ENCODE assay signal across 8 cellular contexts in genomic region chrX:154516655-154517100, GRCh38. TPM values are rescaled to one million over a fixed set of nuclear protein-coding genes. Genes with fewer than 3 reads are reported as not detected.
DNase-seq lines count a peak whose midpoint lies in the region; ATAC-seq, FAIRE-seq and TF ChIP-seq lines count a peak whose summit lies in the region.

No MANE protein-coding gene starts in this region.

- TF ChIP-seq CTCF in lower lobe of right lung (IDR thresholded peaks at IDR 0.05) (no peak), tibial nerve (IDR thresholded peaks at IDR 0.05) (no peak)

- H3K36me3 ChIP-seq in MG63 (no peaks in the 10 kb centered on the region), lower lobe of right lung (no peaks in the 10 kb centered on the region), tibial nerve (no peaks in the 10 kb centered on the region)

- TF ChIP-seq POLR2A in GM12891 (IDR thresholded peaks at IDR 0.05; ENCODE audit: low read depth, low read length) (no peak), tibial nerve (IDR thresholded peaks at IDR 0.05) (no peak)

- peak in 1 of 2 donors; percentile 4 for TF ChIP-seq EP300 in tibial nerve (IDR thresholded peaks at IDR 0.05)

- H3K9me3 ChIP-seq in MG63: no peaks in the 10 kb centered on the region
- H3K9me3 ChIP-seq in lower lobe of right lung: no peaks in the 10 kb centered on the region
- no peaks in the 10 kb centered on the region for H3K9me3 ChIP-seq in tibial nerve

- FAIRE-seq in GM12891 (lab: Jason Lieb, UNC): peak; percentile 38

- ATAC-seq in lower lobe of right lung (peak; percentile 37 to 46), GM19467 (IDR thresholded peaks at IDR 0.05; ENCODE audit: unreplicated experiment) (no peak), HG03175 (IDR thresholded peaks at IDR 0.05; ENCODE audit: unreplicated experiment) (no peak)

- H3K4me1 ChIP-seq in lower lobe of right lung (peaks cover 13% of the 10 kb centered on the region), tibial nerve (peaks cover 0 to 21% (median 5%) of the 10 kb centered on the region in 4 donors)

- no peaks in the 10 kb centered on the region for H3K27me3 ChIP-seq in MG63
- no peaks in the 10 kb centered on the region for H3K27me3 ChIP-seq in lower lobe of right lung (ENCODE audit: low read depth)
- H3K27me3 ChIP-seq in tibial nerve: no peaks in the 10 kb centered on the region

- WGBS in tibial nerve, 2 donors: 2 to 42% methylated on average over 12 to 19 of the region's 19 CpGs

- peak overlapping the region; percentile 98 for H3K27ac ChIP-seq in cingulate gyrus (ENCODE audit: low read depth, low read length)
- H3K27ac ChIP-seq in lower lobe of right lung: peak overlapping the region; percentile 90
- peak overlapping the region; percentile 81 to 96 (median 89) for H3K27ac ChIP-seq in tibial nerve

- peak overlapping the region; percentile 61 for H3K4me3 ChIP-seq in MG63
- peak overlapping the region; percentile 67 for H3K4me3 ChIP-seq in lower lobe of right lung
- H3K4me3 ChIP-seq in tibial nerve: peak overlapping the region; percentile 11 to 81 (median 52)

- intact Hi-C loops in lower lobe of right lung (cut with DNase I): no loop called here

- DNase-seq in GM12891 (ENCODE audit: insufficient read length, low spot score): no peak
- no peak for DNase-seq in MG63
- no peak for DNase-seq in lower lobe of right lung
- peak in 1 of 2 donors; percentile 41 for DNase-seq in tibial nerve (ENCODE audit: low spot score in 2 of 2)
- no peak for DNase-seq in activated CD4-positive, alpha-beta T cell treated with anti-CD3 and anti-CD28 coated beads, Interleukin-2, amount 50 U/mL, for 4 hours

TF ChIP-seq in GM12891, 5 proteins besides CTCF, POLR2A, EP300 and RAD21:
- no peak for TF ChIP-seq PAX5 (IDR thresholded peaks at IDR 0.05; ENCODE audit: insufficient read depth, low read length, severe bottlenecking)
- no peak for TF ChIP-seq TAF1 (IDR thresholded peaks at IDR 0.05; ENCODE audit: low read depth, low read length)
- no peak for TF ChIP-seq SPI1 (IDR thresholded peaks at IDR 0.05; ENCODE audit: low read depth, low read length)
- no peak for TF ChIP-seq POU2F2 (IDR thresholded peaks at IDR 0.05; ENCODE audit: low read depth, low read length)
- no peak for TF ChIP-seq POLR2AphosphoS5 (IDR thresholded peaks at IDR 0.05; ENCODE audit: low read depth, low read length)

RNA-seq across cellular contexts. Expression of gene FAM3A, which starts 0.6 kb away (rescaled TPM):
- polyA plus RNA-seq in GM12891 (2012; ENCODE audit: low read depth, missing spikeins): 16.1 TPM
- total RNA-seq in MG63 (2014; rRNA removed; shearing (Covaris generic); ENCODE audit: low replicate concordance): 22.3 and 48.2 TPM in 2 replicates
- total RNA-seq in lower lobe of right lung: 39.7 TPM
- total RNA-seq in tibial nerve: 10 to 100 TPM; 40.9 to 76.5 (median 55.7) TPM

RNA-seq across cellular contexts. Expression of gene SLC10A3, which starts 26.2 kb away (rescaled TPM):
- polyA plus RNA-seq in GM12891 (2012; ENCODE audit: low read depth, missing spikeins): 10.0 TPM
- total RNA-seq in MG63 (2014; rRNA removed; shearing (Covaris generic); ENCODE audit: low replicate concordance): 5.1 and 15.2 TPM in 2 replicates
- total RNA-seq in lower lobe of right lung (20.2 TPM), tibial nerve (10 to 100 TPM; 17.8 to 40.6 (median 27.0) TPM)

RNA-seq across cellular contexts. Expression of gene G6PD, which starts 30.0 kb away (rescaled TPM):
- 26.9 TPM for polyA plus RNA-seq in GM12891 (2012; ENCODE audit: low read depth, missing spikeins)
- 50.4 and 61.8 TPM in 2 replicates for total RNA-seq in MG63 (2014; rRNA removed; shearing (Covaris generic); ENCODE audit: low replicate concordance)
- total RNA-seq in lower lobe of right lung: 80.2 TPM
- 10 to 100 TPM; 30.6 to 89.7 (median 41.8) TPM for total RNA-seq in tibial nerve

RNA-seq across cellular contexts. Expression of gene UBL4A, which starts 30.3 kb away (rescaled TPM):
- polyA plus RNA-seq in GM12891 (2012; ENCODE audit: low read depth, missing spikeins): 16.6 TPM
- total RNA-seq in MG63 (2014; rRNA removed; shearing (Covaris generic); ENCODE audit: low replicate concordance): 51.9 and 101 TPM in 2 replicates
- 34.0 TPM for total RNA-seq in lower lobe of right lung
- total RNA-seq in tibial nerve: 10 to 100 TPM; 39.0 to 58.5 (median 43.4) TPM

RNA-seq across cellular contexts. Expression of gene IKBKG, which starts 30.7 kb away (rescaled TPM):
- 15.3 TPM for polyA plus RNA-seq in GM12891 (2012; ENCODE audit: low read depth, missing spikeins)
- 18.5 and 31.4 TPM in 2 replicates for total RNA-seq in MG63 (2014; rRNA removed; shearing (Covaris generic); ENCODE audit: low replicate concordance)
- 31.4 TPM for total RNA-seq in lower lobe of right lung
- total RNA-seq in tibial nerve: 10 to 100 TPM; 14.2 to 43.1 (median 29.0) TPM

Comparison
In these comparisons a context has a peak if more than half of its experiments do, and no peak if none do; other contexts are left out.
1. ATAC-seq: peak in lower lobe of right lung (2 of 2); none in GM19467 (single experiment) and HG03175 (single experiment).
2. Peak in every context shown above with its lines, with median percentiles within 50 percentile points of each other: H3K4me3 ChIP-seq and H3K27ac ChIP-seq.